Comparison of ENCODE assay signal across 2 cellular contexts in genomic region chr17:42392664-42393415, GRCh38.
A peak's percentile ranks its signal among the peaks of the same experiment; 100 is the strongest.
TF ChIP-seq lines count a peak whose summit lies in the region.

No MANE protein-coding gene starts in this region.

TF ChIP-seq in HEK293, 187 proteins besides CTCF, POLR2A, EP300 and RAD21 (continues in another document):
- TF ChIP-seq, protein P1, sequence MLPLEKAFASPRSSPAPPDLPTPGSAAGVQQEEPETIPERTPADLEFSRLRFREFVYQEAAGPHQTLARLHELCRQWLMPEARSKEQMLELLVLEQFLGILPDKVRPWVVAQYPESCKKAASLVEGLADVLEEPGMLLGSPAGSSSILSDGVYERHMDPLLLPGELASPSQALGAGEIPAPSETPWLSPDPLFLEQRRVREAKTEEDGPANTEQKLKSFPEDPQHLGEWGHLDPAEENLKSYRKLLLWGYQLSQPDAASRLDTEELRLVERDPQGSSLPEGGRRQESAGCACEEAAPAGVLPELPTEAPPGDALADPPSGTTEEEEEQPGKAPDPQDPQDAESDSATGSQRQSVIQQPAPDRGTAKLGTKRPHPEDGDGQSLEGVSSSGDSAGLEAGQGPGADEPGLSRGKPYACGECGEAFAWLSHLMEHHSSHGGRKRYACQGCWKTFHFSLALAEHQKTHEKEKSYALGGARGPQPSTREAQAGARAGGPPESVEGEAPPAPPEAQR (tag by site-specific recombination; IDR thresholded peaks at IDR 0.05), result no peak
- TF ChIP-seq ZFP3 (tag by site-specific recombination; IDR thresholded peaks at IDR 0.05; ENCODE audit: low read depth), result peak; percentile 85
- no peak for TF ChIP-seq ZNF639 (tag by site-specific recombination; IDR thresholded peaks at IDR 0.05)
- TF ChIP-seq, protein P2, sequence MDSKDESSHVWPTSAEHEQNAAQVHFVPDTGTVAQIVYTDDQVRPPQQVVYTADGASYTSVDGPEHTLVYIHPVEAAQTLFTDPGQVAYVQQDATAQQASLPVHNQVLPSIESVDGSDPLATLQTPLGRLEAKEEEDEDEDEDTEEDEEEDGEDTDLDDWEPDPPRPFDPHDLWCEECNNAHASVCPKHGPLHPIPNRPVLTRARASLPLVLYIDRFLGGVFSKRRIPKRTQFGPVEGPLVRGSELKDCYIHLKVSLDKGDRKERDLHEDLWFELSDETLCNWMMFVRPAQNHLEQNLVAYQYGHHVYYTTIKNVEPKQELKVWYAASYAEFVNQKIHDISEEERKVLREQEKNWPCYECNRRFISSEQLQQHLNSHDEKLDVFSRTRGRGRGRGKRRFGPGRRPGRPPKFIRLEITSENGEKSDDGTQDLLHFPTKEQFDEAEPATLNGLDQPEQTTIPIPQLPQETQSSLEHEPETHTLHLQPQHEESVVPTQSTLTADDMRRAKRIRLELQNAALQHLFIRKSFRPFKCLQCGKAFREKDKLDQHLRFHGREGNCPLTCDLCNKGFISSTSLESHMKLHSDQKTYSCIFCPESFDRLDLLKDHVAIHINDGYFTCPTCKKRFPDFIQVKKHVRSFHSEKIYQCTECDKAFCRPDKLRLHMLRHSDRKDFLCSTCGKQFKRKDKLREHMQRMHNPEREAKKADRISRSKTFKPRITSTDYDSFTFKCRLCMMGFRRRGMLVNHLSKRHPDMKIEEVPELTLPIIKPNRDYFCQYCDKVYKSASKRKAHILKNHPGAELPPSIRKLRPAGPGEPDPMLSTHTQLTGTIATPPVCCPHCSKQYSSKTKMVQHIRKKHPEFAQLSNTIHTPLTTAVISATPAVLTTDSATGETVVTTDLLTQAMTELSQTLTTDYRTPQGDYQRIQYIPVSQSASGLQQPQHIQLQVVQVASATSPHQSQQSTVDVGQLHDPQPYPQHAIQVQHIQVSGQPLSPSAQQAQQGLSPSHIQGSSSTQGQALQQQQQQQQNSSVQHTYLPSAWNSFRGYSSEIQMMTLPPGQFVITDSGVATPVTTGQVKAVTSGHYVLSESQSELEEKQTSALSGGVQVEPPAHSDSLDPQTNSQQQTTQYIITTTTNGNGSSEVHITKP (tag by site-specific recombination; IDR thresholded peaks at IDR 0.05), result peak; percentile 45; the same call in 1 of the 2 replicates
- TF ChIP-seq PRDM1 (tag by site-specific recombination; IDR thresholded peaks at IDR 0.05), result no peak
- no peak for TF ChIP-seq ZSCAN23 (tag by site-specific recombination; IDR thresholded peaks at IDR 0.05)
- TF ChIP-seq PRDM2 (tag by site-specific recombination; IDR thresholded peaks at IDR 0.05; ENCODE audit: borderline replicate concordance), result no peak
- TF ChIP-seq ZNF416 (tag by site-specific recombination; IDR thresholded peaks at IDR 0.05), result no peak
- no peak for TF ChIP-seq ZNF10 (tag by site-specific recombination; IDR thresholded peaks at IDR 0.05)
- TF ChIP-seq GFI1B (tag by site-specific recombination; IDR thresholded peaks at IDR 0.05), result no peak
- TF ChIP-seq YY2 (tag by site-specific recombination; IDR thresholded peaks at IDR 0.05), result no peak

TF ChIP-seq in GM12878, 131 proteins besides CTCF, POLR2A, EP300 and RAD21 (continues in another document):
- TF ChIP-seq PAX8 (IDR thresholded peaks at IDR 0.05), result no peak
- TF ChIP-seq HDAC6 (IDR thresholded peaks at IDR 0.05; ENCODE audit: unreplicated experiment), result no peak
- TF ChIP-seq SRF (IDR thresholded peaks at IDR 0.05; ENCODE audit: low read depth in 2 of 2, low read length in 2 of 2), result no peak
- no peak for TF ChIP-seq RBBP5 (conservative IDR thresholded peaks at IDR 0.05)
- no peak for TF ChIP-seq TCF12 (IDR thresholded peaks at IDR 0.05; ENCODE audit: low read depth, low read length)
- no peak for TF ChIP-seq RCOR1 (conservative IDR thresholded peaks at IDR 0.05; ENCODE audit: low read depth, low read length)
- TF ChIP-seq MTA2 (IDR thresholded peaks at IDR 0.05; ENCODE audit: low read depth), result peak; percentile 13; the same call in 1 of the 2 replicates
- TF ChIP-seq RELA (IDR thresholded peaks at IDR 0.05; ENCODE audit: borderline replicate concordance, partially characterized antibody), result no peak
- TF ChIP-seq EGR1 (IDR thresholded peaks at IDR 0.05; ENCODE audit: borderline replicate concordance in 1 of 2, low read depth in 2 of 2, low read length in 2 of 2), result no peak
- TF ChIP-seq FOS (IDR thresholded peaks at IDR 0.05; ENCODE audit: borderline replicate concordance, extremely low read depth, insufficient read length), result no peak
- no peak for TF ChIP-seq POU2F2 (IDR thresholded peaks at IDR 0.05; ENCODE audit: borderline replicate concordance, low read depth, low read length)
- TF ChIP-seq CREB1 (IDR thresholded peaks at IDR 0.05; ENCODE audit: low read depth), result no peak
- TF ChIP-seq ZNF592 (IDR thresholded peaks at IDR 0.05), result peak; percentile 38; the same call in 1 of the 2 replicates
- TF ChIP-seq IRF4 (IDR thresholded peaks at IDR 0.05; ENCODE audit: low read depth, low read length), result no peak
- TF ChIP-seq SP1 (IDR thresholded peaks at IDR 0.05; ENCODE audit: low read depth, low read length), result no peak
- no peak for TF ChIP-seq YY1 (IDR thresholded peaks at IDR 0.05; ENCODE audit: low read depth, low read length)
- TF ChIP-seq NR2C2 (IDR thresholded peaks at IDR 0.05; ENCODE audit: borderline replicate concordance, control insufficient read depth, insufficient read length, low read depth), result no peak
- TF ChIP-seq BRCA1 (IDR thresholded peaks at IDR 0.05; ENCODE audit: low read depth, low read length), result no peak
- no peak for TF ChIP-seq NFXL1 (IDR thresholded peaks at IDR 0.05; ENCODE audit: borderline replicate concordance)
- TF ChIP-seq SIX5 (IDR thresholded peaks at IDR 0.05; ENCODE audit: low read depth, low read length, severe bottlenecking), result peak; percentile 13
- no peak for TF ChIP-seq STAT3 (IDR thresholded peaks at IDR 0.05; ENCODE audit: low read depth, low read length)
- no peak for TF ChIP-seq MLLT1 (IDR thresholded peaks at IDR 0.05)
- no peak for TF ChIP-seq MXI1 (IDR thresholded peaks at IDR 0.05; ENCODE audit: low read depth, low read length)
- no peak for TF ChIP-seq LARP7 (IDR thresholded peaks at IDR 0.05)
- no peak for TF ChIP-seq TBL1XR1 (IDR thresholded peaks at IDR 0.05; ENCODE audit: low read depth, low read length)
- no peak for TF ChIP-seq SMC3 (IDR thresholded peaks at IDR 0.05; ENCODE audit: borderline replicate concordance, low read length)
- peak in 1 of 2 experiments; percentile 38; a peak in 1 of 4 replicates for TF ChIP-seq IKZF2 (IDR thresholded peaks at IDR 0.05)
- TF ChIP-seq ZSCAN29 (IDR thresholded peaks at IDR 0.05), result no peak
- TF ChIP-seq E2F4 (IDR thresholded peaks at IDR 0.05; ENCODE audit: low read depth, low read length), result no peak
- no peak for TF ChIP-seq SIN3A (IDR thresholded peaks at IDR 0.05; ENCODE audit: low read depth, low read length)
- TF ChIP-seq CHD1 (IDR thresholded peaks at IDR 0.05; ENCODE audit: low read depth, low read length), result no peak
- TF ChIP-seq DPF2 (IDR thresholded peaks at IDR 0.05), result peak; percentile 30; the same call in 1 of the 2 replicates
- no peak for TF ChIP-seq SUZ12 (IDR thresholded peaks at IDR 0.05; ENCODE audit: unreplicated experiment)
- TF ChIP-seq, protein P3, sequence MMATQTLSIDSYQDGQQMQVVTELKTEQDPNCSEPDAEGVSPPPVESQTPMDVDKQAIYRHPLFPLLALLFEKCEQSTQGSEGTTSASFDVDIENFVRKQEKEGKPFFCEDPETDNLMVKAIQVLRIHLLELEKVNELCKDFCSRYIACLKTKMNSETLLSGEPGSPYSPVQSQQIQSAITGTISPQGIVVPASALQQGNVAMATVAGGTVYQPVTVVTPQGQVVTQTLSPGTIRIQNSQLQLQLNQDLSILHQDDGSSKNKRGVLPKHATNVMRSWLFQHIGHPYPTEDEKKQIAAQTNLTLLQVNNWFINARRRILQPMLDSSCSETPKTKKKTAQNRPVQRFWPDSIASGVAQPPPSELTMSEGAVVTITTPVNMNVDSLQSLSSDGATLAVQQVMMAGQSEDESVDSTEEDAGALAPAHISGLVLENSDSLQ (IDR thresholded peaks at IDR 0.05), result no peak; the same call in 1 of the 2 replicates
- no peak for TF ChIP-seq STAT1 (conservative IDR thresholded peaks at IDR 0.05)
- no peak for TF ChIP-seq ZNF622 (IDR thresholded peaks at IDR 0.05)
- TF ChIP-seq SREBF2 (IDR thresholded peaks at IDR 0.05; ENCODE audit: low read length), result no peak
- TF ChIP-seq RELB (IDR thresholded peaks at IDR 0.05; ENCODE audit: low read depth), result no peak; the same call in 1 of the 2 replicates
- no peak for TF ChIP-seq RB1 (IDR thresholded peaks at IDR 0.05; ENCODE audit: borderline replicate concordance)
- TF ChIP-seq IKZF1 (conservative IDR thresholded peaks at IDR 0.05), result peak; percentile 26; the same call in 1 of the 2 replicates
- TF ChIP-seq PBX3 (IDR thresholded peaks at IDR 0.05; ENCODE audit: insufficient replicate concordance, low read depth, low read length), result no peak
- TF ChIP-seq SPI1 (IDR thresholded peaks at IDR 0.05; ENCODE audit: borderline replicate concordance, insufficient read depth, low read depth, low read length), result peak; percentile 40; the same call in 1 of the 2 replicates
- no peak for TF ChIP-seq CBX5 (IDR thresholded peaks at IDR 0.05; ENCODE audit: low read depth)
